Comparison of ENCODE assay signal across 10 cellular contexts in genomic region chr7:39952791-39953190, GRCh38. TPM values are rescaled to one million over a fixed set of nuclear protein-coding genes. Genes with fewer than 3 reads are reported as not detected.
A peak's percentile ranks its signal among the peaks of the same experiment; 100 is the strongest.
DNase-seq lines count a peak whose midpoint lies in the region; ATAC-seq and TF ChIP-seq lines count a peak whose summit lies in the region.
"Had no signal": no experiment of that assay in that cellular context is flagged by ENCODE, and none has a peak within 500 bp of the region (broad histone marks: within the 10 kb centered on the region; RNA-seq: fewer than 3 reads in every experiment).

No MANE protein-coding gene starts in this region.

- H3K9me3 ChIP-seq in Loucy (ENCODE audit: insufficient read depth, low read depth, low read length), result no peaks in the 10 kb centered on the region

- no peaks in the 10 kb centered on the region for H3K9me3 Mint-ChIP-seq in CD14-positive monocyte
- no peaks in the 10 kb centered on the region for H3K9me3 Mint-ChIP-seq in nephron

- H3K27ac ChIP-seq in coronary artery, result no peak overlapping the region

- 0 out of 2 replicates have a peak, but pooled peaks cover 2% of the 10 kb centered on the region for H3F3A ChIP-seq in Loucy (ENCODE audit: low read depth)

- ATAC-seq in GM19463 (IDR thresholded peaks at IDR 0.05; ENCODE audit: unreplicated experiment) (no peak), GM21619 (IDR thresholded peaks at IDR 0.05; ENCODE audit: unreplicated experiment) (no peak)
- ATAC-seq: foreskin keratinocyte had no signal

- H4K20me1 ChIP-seq in Loucy (ENCODE audit: insufficient read depth, low read length, poor library complexity, severe bottlenecking), result peaks cover 72% of the 10 kb centered on the region

- H3K4me3 Mint-ChIP-seq in CD14-positive monocyte (peak overlapping the region; percentile 65 to 88), nephron (peak overlapping the region; percentile 91 to 97 (median 97))

- H3K4me1 Mint-ChIP-seq in CD14-positive monocyte, result peaks cover 61% of the 10 kb centered on the region
- peaks cover 46% of the 10 kb centered on the region for H3K4me1 Mint-ChIP-seq in nephron

- no peaks in the 10 kb centered on the region for H3K27me3 ChIP-seq in Loucy (ENCODE audit: insufficient read depth, low read length, poor library complexity, severe bottlenecking)
- H3K27me3 ChIP-seq: foreskin keratinocyte had no signal

- no peaks in the 10 kb centered on the region for H3K36me3 ChIP-seq in Loucy (ENCODE audit: insufficient read depth, low read length)

- H3K79me2 ChIP-seq in Loucy (ENCODE audit: insufficient read depth, low read length), result peaks cover 77% of the 10 kb centered on the region

- H3K4me1 ChIP-seq in Loucy (ENCODE audit: insufficient read depth, low read length, poor library complexity, severe bottlenecking), result peaks cover 49% of the 10 kb centered on the region

- H3K27ac Mint-ChIP-seq in CD14-positive monocyte (peak overlapping the region in 3 of 7 donors; percentile 10 to 56 (median 11)), nephron (peak overlapping the region; percentile 36 to 84 (median 62))

- peak overlapping the region; percentile 93 for H3K9ac ChIP-seq in Loucy (ENCODE audit: low read depth, low read length, poor library complexity, severe bottlenecking)

- H3K4me2 ChIP-seq in Loucy (ENCODE audit: low read depth, low read length, poor library complexity, severe bottlenecking), result peak overlapping the region; percentile 79

- H3K36me3 Mint-ChIP-seq in CD14-positive monocyte, result peaks cover 6 to 9% of the 10 kb centered on the region in 2 donors
- H3K36me3 Mint-ChIP-seq in nephron (ENCODE audit: low read depth), result peaks cover 16% of the 10 kb centered on the region

- H3K4me3 ChIP-seq in Loucy (ENCODE audit: low read length, poor library complexity, severe bottlenecking) (peak overlapping the region; percentile 82), coronary artery (peak overlapping the region; percentile 85)

- H3K27me3 Mint-ChIP-seq in CD14-positive monocyte (ENCODE audit: low read depth in 3 of 3), result no peaks in the 10 kb centered on the region
- H3K27me3 Mint-ChIP-seq in nephron (ENCODE audit: low read depth), result peaks cover 3% of the 10 kb centered on the region

- no peaks in the 10 kb centered on the region for H3K9me2 ChIP-seq in Loucy (replicated peaks; ENCODE audit: low read depth, low read length)

- DNase-seq in CD14-positive monocyte (ENCODE audit: low spot score) (no peak), coronary artery (ENCODE audit: low spot score) (no peak), hepatic stellate cell (ENCODE audit: low spot score) (no peak)
- no peak for DNase-seq in activated CD4-positive, CD25-positive, alpha-beta regulatory T cell treated with anti-CD3 and anti-CD28 coated beads, Interleukin-2, amount 50 U/mL, for 72 hours
- DNase-seq: NCI-H1930 had no signal

- H2AFZ ChIP-seq in Loucy (ENCODE audit: low read length), result no peak overlapping the region

- TF ChIP-seq CTCF in CD14-positive monocyte (IDR thresholded peaks at IDR 0.05), result no peak
- TF ChIP-seq CTCF in Loucy (conservative IDR thresholded peaks at IDR 0.05; ENCODE audit: low read length), result no peak
- TF ChIP-seq CTCF in coronary artery (IDR thresholded peaks at IDR 0.05), result no peak
- no peak for TF ChIP-seq CTCF in nephron (IDR thresholded peaks at IDR 0.05; ENCODE audit: unreplicated experiment in 3 of 3)

- intact Hi-C loops in CD14-positive monocyte (cut with micrococcal nuclease), result loop anchor here (10.0 kb wide), 1 partner anchor 182 kb away; the partner anchor contains the start of genes MPLKIP (in 2 of the 2) and SUGCT (in 2 of the 2)

RNA-seq across cellular contexts. Expression of gene CDK13, which starts 2.7 kb away (rescaled TPM):
- polyA plus RNA-seq in CD14-positive monocyte, result 10 to 100 TPM in 1 of 2 donors, 1 to 10 TPM in 1; 8.8 to 11.2 TPM
